In the genomic region with DNA sequence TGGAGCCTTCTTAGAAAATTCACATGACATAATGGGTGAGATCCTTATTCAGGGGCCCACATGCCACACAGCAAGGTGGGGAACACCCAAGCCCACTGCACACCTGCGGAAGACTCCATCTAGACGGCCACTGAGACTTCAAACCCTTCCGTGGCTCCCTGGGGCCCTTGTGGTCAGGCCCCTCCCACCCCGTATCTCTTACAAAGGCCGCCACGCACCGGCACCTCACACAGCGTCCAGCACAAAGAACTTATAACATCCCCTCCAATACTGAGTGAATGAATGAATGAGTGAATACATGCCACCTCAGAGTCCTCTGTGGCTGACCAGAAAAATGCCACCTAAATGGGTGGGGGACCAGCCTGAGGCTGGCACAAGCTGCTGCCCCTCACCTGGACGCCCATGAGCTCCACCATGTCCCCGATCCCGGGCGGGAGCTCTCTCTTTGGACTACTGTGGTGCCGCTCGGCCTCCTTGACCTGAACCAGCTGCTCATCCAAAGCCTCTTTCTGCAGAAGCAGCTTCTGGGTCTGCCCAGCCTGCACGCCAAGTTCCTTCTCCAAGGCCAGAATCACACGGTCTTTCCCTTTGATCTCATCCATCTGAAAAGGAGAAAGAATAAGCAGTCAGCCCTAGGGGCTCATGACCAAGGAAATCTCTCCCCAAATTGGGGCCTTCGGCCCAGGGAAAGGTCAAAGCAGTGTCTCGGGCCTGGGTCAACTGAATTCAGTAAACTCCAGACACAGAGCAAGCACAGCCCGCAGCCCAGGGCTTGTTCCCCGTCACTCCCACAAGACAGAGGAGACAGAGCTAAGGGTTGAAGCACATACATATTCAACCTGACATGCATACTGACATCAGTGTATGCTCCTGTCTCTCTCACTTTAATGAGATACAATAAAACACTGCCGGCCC, we compare ENCODE assay signal across 16 cellular contexts.
"Had no signal": no experiment of that assay in that cellular context is flagged by ENCODE, and none has a peak within 500 bp of the region (broad histone marks: within the 10 kb centered on the region; RNA-seq: fewer than 3 reads in every experiment).

No MANE protein-coding gene starts in this region.

- H3K4me3 Mint-ChIP-seq: memory B cell; mesothelial cell of epicardium; natural killer cell treated with Interleukin-12 subunit alpha and Interleukin-12 subunit beta and Interleukin-15 and Interleukin-18, amount 100 ng/mL, for 72 hours had no signal

- H3K36me3 Mint-ChIP-seq: memory B cell, mesothelial cell of epicardium had no signal

- H3K9me3 Mint-ChIP-seq: memory B cell; natural killer cell treated with Interleukin-12 subunit alpha and Interleukin-12 subunit beta and Interleukin-15 and Interleukin-18, amount 100 ng/mL, for 72 hours had no signal

- DNase-seq: central memory CD4-positive, alpha-beta T cell; erythroblast; foreskin keratinocyte; psoas muscle; retina; stimulated activated naive CD8-positive, alpha-beta T cell treated with anti-CD3 and anti-CD28 coated beads, Interleukin-15, Interleukin-2, amounts not matched to agents 100 U/mL and 50 U/mL, for 24 hours; upper lobe of right lung had no signal

- H3K27ac Mint-ChIP-seq: memory B cell, mesothelial cell of epicardium had no signal

- H3K27ac ChIP-seq: foreskin keratinocyte, hepatocyte, parathyroid adenoma, psoas muscle, skin epidermis, tibial nerve, upper lobe of right lung, vagina had no signal

- H3K4me1 Mint-ChIP-seq: memory B cell, mesothelial cell of epicardium had no signal

- ATAC-seq: foreskin keratinocyte; psoas muscle; sciatic nerve; stimulated activated naive CD8-positive, alpha-beta T cell treated with anti-CD3 and anti-CD28 coated beads, Interleukin-15, Interleukin-2, amounts not matched to agents 100 U/mL and 50 U/mL, for 24 hours; upper lobe of right lung had no signal
